ENCODE assay signal across 9 cellular contexts in the genomic region with DNA sequence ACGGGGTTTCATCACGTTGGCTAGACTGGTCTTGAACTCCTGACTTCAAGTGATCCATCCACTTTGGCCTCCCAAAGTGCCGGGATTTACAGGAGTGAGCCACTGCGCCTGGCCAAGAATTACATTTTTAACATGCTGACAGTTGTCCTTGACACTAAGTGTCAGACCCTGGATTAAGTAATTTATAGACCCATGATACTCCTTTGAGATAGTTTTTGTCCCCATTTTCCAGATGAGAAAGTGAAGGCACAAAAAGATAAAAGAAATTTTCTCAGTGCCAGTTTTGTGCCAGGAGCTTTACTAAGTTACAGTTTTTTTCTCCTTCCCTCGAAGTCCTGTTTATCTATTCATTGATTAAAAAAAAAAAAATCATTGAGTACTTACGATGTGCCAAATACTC. TPM values are rescaled to one million over a fixed set of nuclear protein-coding genes. Genes with fewer than 3 reads are reported as not detected.
"Had no signal": no experiment of that assay in that cellular context is flagged by ENCODE, and none has a peak within 500 bp of the region (broad histone marks: within the 10 kb centered on the region; RNA-seq: fewer than 3 reads in every experiment).

No MANE protein-coding gene starts in this region.

- H3K4me1 ChIP-seq: HAP-1 had no signal

- H3K27ac Mint-ChIP-seq: HFFc6, IgD-negative memory B cell had no signal

- H3K9me3 Mint-ChIP-seq: HFFc6, IgD-negative memory B cell had no signal

- ATAC-seq: HCT116 had no signal

- DNase-seq: GM23248, GOT3, H7, HFFc6, KG1 had no signal

- H3K9me3 ChIP-seq: HAP-1 had no signal

- H3K36me3 ChIP-seq: HAP-1 had no signal

- H3K27me3 Mint-ChIP-seq: IgD-negative memory B cell had no signal

- FAIRE-seq: HTR-8/SVneo had no signal

- H3K4me3 ChIP-seq: GM23248, HAP-1 had no signal

- H3K9ac ChIP-seq: GM23248 had no signal

- H3K4me3 Mint-ChIP-seq: HFFc6 had no signal

- H3K27ac ChIP-seq: GM23248 had no signal

- H2AFZ ChIP-seq: GM23248 had no signal

RNA-seq across cellular contexts. Expression of a gene that starts 14.9 kb away (rescaled TPM):
- polyA plus RNA-seq: IgD-negative memory B cell had no signal
